ENCODE assay signal across 8 cellular contexts in the genomic region with DNA sequence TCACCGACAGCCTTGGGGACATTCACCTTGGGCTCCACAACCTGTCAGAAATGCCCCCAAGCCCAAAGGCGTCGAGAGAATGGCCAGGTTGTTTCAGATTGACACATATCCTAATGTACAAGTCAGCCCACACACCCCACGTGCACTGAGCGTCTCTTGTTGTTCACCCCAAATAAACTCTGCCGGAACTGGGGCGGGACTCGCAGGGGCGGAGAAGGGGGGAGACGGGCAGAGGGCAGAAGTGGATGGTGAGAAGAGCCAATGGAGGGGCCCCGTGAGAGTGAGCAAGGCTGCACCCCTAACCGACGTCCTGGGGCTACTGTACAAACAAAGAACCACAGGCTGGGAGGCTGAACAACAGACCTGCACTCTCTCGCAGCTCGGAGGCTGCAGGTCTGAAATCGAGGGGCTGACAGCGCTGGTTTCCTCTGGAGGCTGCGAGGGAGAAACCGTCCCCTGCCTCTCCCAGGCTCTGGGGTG. TPM values are rescaled to one million over a fixed set of nuclear protein-coding genes. Genes with fewer than 3 reads are reported as not detected.
A peak's percentile ranks its signal among the peaks of the same experiment; 100 is the strongest.
DNase-seq lines count a peak whose midpoint lies in the region; ATAC-seq and TF ChIP-seq lines count a peak whose summit lies in the region.

No MANE protein-coding gene starts in this region.

- H3K4me3 ChIP-seq in esophagus squamous epithelium (peak overlapping the region in 1 of 4 donors; percentile 18), PC-3 (ENCODE audit: low read length) (no peak overlapping the region)

- H3K9me3 Mint-ChIP-seq in nephron progenitor cell, result no peaks in the 10 kb centered on the region

- H3K9ac ChIP-seq in PC-3 (ENCODE audit: low read length), result no peak overlapping the region

- 45 to 52% methylated on average over 16 of the region's 19 CpGs for WGBS in esophagus squamous epithelium, 2 donors

- CTCF ChIA-PET in PC-3 (lab: Charles Lee), result no interaction called here

- no peak overlapping the region for H3K4me2 ChIP-seq in PC-3 (ENCODE audit: low read length)

- no peaks in the 10 kb centered on the region for H3K9me2 ChIP-seq in PC-3 (replicated peaks; ENCODE audit: low read length)

- POLR2A ChIA-PET in PC-3 (lab: Charles Lee; ENCODE audit: unreplicated experiment), result no interaction called here

- H3K4me1 Mint-ChIP-seq in nephron progenitor cell, result peaks cover 66% of the 10 kb centered on the region

- intact Hi-C loops in esophagus squamous epithelium (cut with DNase I) (no loop called here), PC-3 (cut with micrococcal nuclease) (no loop called here)

- peaks cover 31% of the 10 kb centered on the region for H3K27me3 Mint-ChIP-seq in nephron progenitor cell (ENCODE audit: low read depth, poor library complexity)

- H3K9me3 ChIP-seq in esophagus squamous epithelium, result no peaks in the 10 kb centered on the region
- no peaks in the 10 kb centered on the region for H3K9me3 ChIP-seq in PC-3 (ENCODE audit: low read length)

- H3F3A ChIP-seq in PC-3 (ENCODE audit: low read length, unreplicated experiment), result peaks cover under 1% of the 10 kb centered on the region

- no peak for TF ChIP-seq CTCF in esophagus squamous epithelium (IDR thresholded peaks at IDR 0.05)
- no peak for TF ChIP-seq CTCF in PC-3 (conservative IDR thresholded peaks at IDR 0.05; ENCODE audit: low read depth, low read length)
- no peak for TF ChIP-seq CTCF in nephron progenitor cell (IDR thresholded peaks at IDR 0.05)

- H4K20me1 ChIP-seq in PC-3 (ENCODE audit: low read length), result no peaks in the 10 kb centered on the region

- H3K27ac ChIP-seq in esophagus squamous epithelium (peak overlapping the region in 2 of 4 donors; percentile 47 to 58), PC-3 (ENCODE audit: low read length) (no peak overlapping the region)

- no peak overlapping the region for H3K4me3 Mint-ChIP-seq in nephron progenitor cell

- H3K4me1 ChIP-seq in esophagus squamous epithelium, result peaks cover 22 to 47% (median 23%) of the 10 kb centered on the region in 3 donors
- peaks cover 15% of the 10 kb centered on the region for H3K4me1 ChIP-seq in PC-3 (ENCODE audit: insufficient read depth, low read length)

- no peaks in the 10 kb centered on the region for H3K79me2 ChIP-seq in PC-3 (ENCODE audit: low read length)

- peak in 1 of 4 donors; percentile 69 for TF ChIP-seq POLR2A in esophagus squamous epithelium (IDR thresholded peaks at IDR 0.05)

- peak; percentile 30 for DNase-seq in NK-92 (lab: John Stamatoyannopoulos, UW; ENCODE audit: unreplicated experiment)
- no peak for DNase-seq in NK-92 treated with Interleukin-12 subunit alpha and Interleukin-12 subunit beta, amount 100 ng/mL, for 24 hours (lab: John Stamatoyannopoulos, UW)
- DNase-seq in activated CD4-positive, alpha-beta T cell treated with anti-CD3 and anti-CD28 coated beads for 1 hour, result peak; percentile 79
- DNase-seq in esophagus squamous epithelium (lab: John Stamatoyannopoulos, UW), result peak; percentile 39
- peak; percentile 33 for DNase-seq in stimulated activated CD8-positive, alpha-beta memory T cell treated with anti-CD3 and anti-CD28 coated beads, Interleukin-15, amount 100 ng/mL, for 24 hours (ENCODE audit: low read depth)
- no peak for DNase-seq in PC-3
- DNase-seq in nephron progenitor cell, result no peak

- ATAC-seq in HG03460 (IDR thresholded peaks at IDR 0.05; ENCODE audit: unreplicated experiment) (peak; percentile 40), PC-3 (no peak)

- no peak overlapping the region for H3K27ac Mint-ChIP-seq in nephron progenitor cell

- H3K36me3 ChIP-seq in esophagus squamous epithelium (no peaks in the 10 kb centered on the region), PC-3 (ENCODE audit: low read depth, low read length) (no peaks in the 10 kb centered on the region)

- no peak overlapping the region for H2AFZ ChIP-seq in PC-3 (ENCODE audit: low read length)

- no peaks in the 10 kb centered on the region for H3K36me3 Mint-ChIP-seq in nephron progenitor cell (ENCODE audit: low read depth)

- BruUV-seq in PC-3 (replicated peaks; lab: Mats Ljungman, UMichigan), result no TSS peak

- H3K27me3 ChIP-seq in esophagus squamous epithelium, result no peaks in the 10 kb centered on the region
- no peaks in the 10 kb centered on the region for H3K27me3 ChIP-seq in PC-3 (ENCODE audit: low read length)

RNA-seq across cellular contexts. Expression of a gene that starts 8.5 kb away (rescaled TPM):
- total RNA-seq in esophagus squamous epithelium, result not detected
- 0.58 TPM in 1 of 2 replicates, not detected in the other for total RNA-seq in PC-3 (2014; rRNA removed)

RNA-seq across cellular contexts. Expression of a gene that starts 52.4 kb away (rescaled TPM):
- total RNA-seq in esophagus squamous epithelium (10 to 100 TPM in 1 of 4 donors, 1 to 10 TPM in 3; 5.9 to 10.3 (median 7.8) TPM), PC-3 (2014; rRNA removed) (8.1 and 9.2 TPM in 2 replicates)

Comparison
In these comparisons a context has a peak if more than half of its experiments do, and no peak if none do; other contexts are left out.
1. DNase-seq: peak in NK-92 (single experiment), activated CD4-positive, alpha-beta T cell treated with anti-CD3 and anti-CD28 coated beads for 1 hour (single experiment), esophagus squamous epithelium (single experiment) and stimulated activated CD8-positive, alpha-beta memory T cell treated with anti-CD3 and anti-CD28 coated beads, Interleukin-15, amount 100 ng/mL, for 24 hours (single experiment); none in NK-92 treated with Interleukin-12 subunit alpha and Interleukin-12 subunit beta, amount 100 ng/mL, for 24 hours (single experiment), PC-3 (single experiment) and nephron progenitor cell (single experiment).